ENCODE assay signal across 24 cellular contexts in genomic region chr7:150845471-150845870, GRCh38. TPM values are rescaled to one million over a fixed set of nuclear protein-coding genes. Genes with fewer than 3 reads are reported as not detected.
DNase-seq lines count a peak whose midpoint lies in the region; FAIRE-seq and TF ChIP-seq lines count a peak whose summit lies in the region.
"Had no signal": no experiment of that assay in that cellular context is flagged by ENCODE, and none has a peak within 500 bp of the region (broad histone marks: within the 10 kb centered on the region; RNA-seq: fewer than 3 reads in every experiment).

No MANE protein-coding gene starts in this region.

- H2BK120ac ChIP-seq in H1 (replicated peaks; ENCODE audit: low read depth, low read length), result no peak overlapping the region

- H3K36me3 ChIP-seq in H1 (ENCODE audit: control insufficient read depth in 2 of 4, insufficient read depth in 4 of 4, low read length in 3 of 4) (no peaks in the 10 kb centered on the region), sigmoid colon (no peaks in the 10 kb centered on the region)
- H3K36me3 ChIP-seq: breast epithelium, esophagus muscularis mucosa, Peyer's patch, thyroid gland, WERI-Rb-1 had no signal

- H3K27ac ChIP-seq in H1 (ENCODE audit: low read depth, low read length) (no peak overlapping the region), sigmoid colon (no peak overlapping the region)
- H3K27ac ChIP-seq: breast epithelium, esophagus muscularis mucosa, HL-60, thyroid gland, WERI-Rb-1 had no signal

- POLR2A ChIA-PET in H1 (lab: Charles Lee; ENCODE audit: partially characterized antibody), result no interaction called here

- H3K79me2 ChIP-seq in H1 (ENCODE audit: control insufficient read depth in 1 of 2, insufficient read depth in 2 of 2, low read length in 2 of 2), result no peaks in the 10 kb centered on the region

- no peaks in the 10 kb centered on the region for H4K20me1 ChIP-seq in H1 (replicated peaks in 1 of 2; ENCODE audit: control insufficient read depth in 1 of 2, insufficient read depth in 2 of 2, low read length in 2 of 2)

- no peak overlapping the region for H2AFZ ChIP-seq in H1 (ENCODE audit: low read length)

- no peak overlapping the region for H3K56ac ChIP-seq in H1 (replicated peaks; ENCODE audit: insufficient read length, low read depth, low read length)

- H4K8ac ChIP-seq in H1 (ENCODE audit: extremely low read depth, insufficient read depth, low read length), result no peak overlapping the region

- H4K5ac ChIP-seq in H1 (ENCODE audit: insufficient read length, low read depth, low read length), result no peak overlapping the region

- no peak overlapping the region for H3K9ac ChIP-seq in H1 (replicated peaks in 1 of 4; ENCODE audit: extremely low read depth in 1 of 4, low read depth in 3 of 4, low read length in 3 of 4)

- intact Hi-C loops in sigmoid colon (cut with DNase I), result no loop called here
- intact Hi-C loops in activated naive CD4-positive, alpha-beta T cell treated with anti-CD3 and anti-CD28 coated beads for 36 hours (cut with micrococcal nuclease), result no loop called here

- H3K14ac ChIP-seq in H1 (ENCODE audit: insufficient read length), result no peak overlapping the region

- no peak overlapping the region for H2BK15ac ChIP-seq in H1 (ENCODE audit: low read length)

- H3K9me3 ChIP-seq in H1 (ENCODE audit: insufficient read depth in 2 of 2, low read depth in 1 of 2, low read length in 1 of 2) (no peaks in the 10 kb centered on the region), sigmoid colon (no peaks in the 10 kb centered on the region)
- H3K9me3 ChIP-seq: breast epithelium, esophagus muscularis mucosa, Peyer's patch, thyroid gland had no signal

- H3K9me3 Mint-ChIP-seq in activated naive CD4-positive, alpha-beta T cell treated with anti-CD3 and anti-CD28 coated beads for 36 hours, result no peaks in the 10 kb centered on the region
- H3K9me3 Mint-ChIP-seq: T-cell had no signal

- WGBS in H1 (ENCODE audit: extremely low coverage in 1 of 2, insufficient coverage in 1 of 2, insufficient read length in 1 of 2, insufficient replicate concordance in 2 of 2, low coverage in 1 of 2, low lambda C conversion rate in 2 of 2, missing lambda C conversion rate in 1 of 2), 2 experiments, result 41% methylated on average over 4 of the region's 4 CpGs; no CpG with 5 or more reads in 1 of the 2 experiments
- WGBS in sigmoid colon, 2 donors, result 19 to 23% methylated on average over 4 of the region's 4 CpGs

- H3K18ac ChIP-seq in H1 (ENCODE audit: extremely low read depth, low read length), result no peak overlapping the region

- no peak for FAIRE-seq in H1 (lab: Jason Lieb, UNC)
- FAIRE-seq: H54, keratinocyte had no signal

- CTCF ChIA-PET in H1 (lab: Charles Lee; ENCODE audit: partially characterized antibody), result interaction anchor here (0.9 to 1.1 kb wide), 2 partner anchors 14 to 57 kb away, joined by 3 read pairs; no protein-coding TSS in a partner anchor
- CTCF ChIA-PET in activated naive CD4-positive, alpha-beta T cell treated with anti-CD3 and anti-CD28 coated beads for 36 hours (lab: Charles Lee), result no interaction called here

- DNase-seq in Kasumi-1 (lab: John Stamatoyannopoulos, UW), result peak; percentile 10 to 38
- no peak for DNase-seq in H1 (ENCODE audit: low read depth in 1 of 2, low spot score in 2 of 2)
- DNase-seq in left kidney (ENCODE audit: low read depth, low spot score), result peak; percentile 33
- peak; percentile 70 for DNase-seq in sigmoid colon
- DNase-seq in activated naive CD4-positive, alpha-beta T cell treated with anti-CD3 and anti-CD28 coated beads for 36 hours, result no peak
- no peak for DNase-seq in stimulated activated CD4-positive, alpha-beta T cell treated with anti-CD3 and anti-CD28 coated beads, Interleukin-2, amount 100 ng/mL, for 48 hours
- DNase-seq in T-helper 1 cell, result no peak
- DNase-seq in NK-92 treated with Interleukin-12 subunit alpha and Interleukin-12 subunit beta, amount 100 ng/mL, for 24 hours (lab: John Stamatoyannopoulos, UW), result no peak
- DNase-seq: activated CD8-positive, alpha-beta T cell treated with anti-CD3 and anti-CD28 coated beads, Interleukin-2, amount 10 ng/mL, durations not matched to agents 7 days and 5 days; DMS153; NCI-H1092; NCI-H2107; NCI-H774; occipital lobe; thyroid gland; WERI-Rb-1 had no signal

- H3K4me3 ChIP-seq in H1 (ENCODE audit: extremely low read depth in 1 of 4, insufficient read depth in 2 of 4, low read depth in 3 of 4, low read length in 4 of 4), result no peak overlapping the region
- H3K4me3 ChIP-seq in sigmoid colon, result no peak overlapping the region
- H3K4me3 ChIP-seq: breast epithelium, esophagus muscularis mucosa, Peyer's patch, thyroid gland had no signal

- H3K79me1 ChIP-seq in H1 (ENCODE audit: low read depth, low read length), result no peaks in the 10 kb centered on the region

- H3K27me3 Mint-ChIP-seq in activated naive CD4-positive, alpha-beta T cell treated with anti-CD3 and anti-CD28 coated beads for 36 hours (ENCODE audit: low read depth), result peaks cover 4% of the 10 kb centered on the region

- no peak overlapping the region for H3K4ac ChIP-seq in H1 (replicated peaks; ENCODE audit: insufficient read length, low read depth, low read length)

- no peaks in the 10 kb centered on the region for H3K23me2 ChIP-seq in H1 (ENCODE audit: low read depth, low read length)

- H3K4me3 Mint-ChIP-seq in activated naive CD4-positive, alpha-beta T cell treated with anti-CD3 and anti-CD28 coated beads for 36 hours, result no peak overlapping the region
- H3K4me3 Mint-ChIP-seq: activated CD8-positive, alpha-beta T cell treated with anti-CD3 and anti-CD28 coated beads, Interleukin-2, amount 10 ng/mL, durations not matched to agents 7 days and 5 days; T-cell had no signal

- no peak overlapping the region for H3K27ac Mint-ChIP-seq in activated naive CD4-positive, alpha-beta T cell treated with anti-CD3 and anti-CD28 coated beads for 36 hours
- H3K27ac Mint-ChIP-seq: activated CD8-positive, alpha-beta T cell treated with anti-CD3 and anti-CD28 coated beads, Interleukin-2, amount 10 ng/mL, durations not matched to agents 7 days and 5 days; T-cell had no signal

- H3K27me3 ChIP-seq in H1 (replicated peaks in 1 of 4; ENCODE audit: control insufficient read depth in 3 of 4, extremely low read depth in 1 of 4, insufficient read depth in 3 of 4, low read length in 3 of 4) (no peaks in the 10 kb centered on the region), sigmoid colon (no peaks in the 10 kb centered on the region)
- H3K27me3 ChIP-seq: breast epithelium, esophagus muscularis mucosa, Peyer's patch, thyroid gland had no signal

- H3K4me2 ChIP-seq in H1 (ENCODE audit: insufficient read depth in 1 of 2, low read depth in 2 of 2, low read length in 2 of 2), result no peak overlapping the region

- H2BK5ac ChIP-seq in H1 (ENCODE audit: low read depth, low read length), result no peak overlapping the region

- TF ChIP-seq POLR2A in H1 (IDR thresholded peaks at IDR 0.05; ENCODE audit: control extremely low read depth in 1 of 2, low read depth in 2 of 2, low read length in 2 of 2), result no peak
- no peak for TF ChIP-seq POLR2A in sigmoid colon (IDR thresholded peaks at IDR 0.05)

- no peak overlapping the region for H4K91ac ChIP-seq in H1 (replicated peaks; ENCODE audit: insufficient read length, low read length)

- no peak overlapping the region for H3K23ac ChIP-seq in H1 (ENCODE audit: insufficient read length)

- H2BK20ac ChIP-seq in H1 (ENCODE audit: low read length), result no peak overlapping the region

- no peak overlapping the region for H2AK5ac ChIP-seq in H1 (ENCODE audit: low read depth, low read length)

- H3K36me3 Mint-ChIP-seq in activated naive CD4-positive, alpha-beta T cell treated with anti-CD3 and anti-CD28 coated beads for 36 hours (ENCODE audit: low read depth), result no peaks in the 10 kb centered on the region
- H3K36me3 Mint-ChIP-seq: T-cell had no signal

- H3K4me1 Mint-ChIP-seq in activated naive CD4-positive, alpha-beta T cell treated with anti-CD3 and anti-CD28 coated beads for 36 hours (ENCODE audit: low read depth), result no peaks in the 10 kb centered on the region
- H3K4me1 Mint-ChIP-seq: T-cell had no signal

- TF ChIP-seq EP300 in H1 (IDR thresholded peaks at IDR 0.05; ENCODE audit: borderline replicate concordance in 1 of 2, low read depth in 2 of 2, low read length in 2 of 2) (no peak), sigmoid colon (IDR thresholded peaks at IDR 0.05) (no peak)

- TF ChIP-seq RAD21 in H1 (IDR thresholded peaks at IDR 0.05 in 1 of 2, conservative IDR thresholded peaks at IDR 0.05 in 1 of 2; ENCODE audit: low read depth in 2 of 2, low read length in 2 of 2), result no peak

- no peaks in the 10 kb centered on the region for H3K4me1 ChIP-seq in H1 (replicated peaks in 1 of 4; ENCODE audit: control insufficient read depth in 3 of 4, insufficient read depth in 4 of 4, low read length in 3 of 4)
- peaks cover 0 to 12% (median 0%) of the 10 kb centered on the region in 4 donors for H3K4me1 ChIP-seq in sigmoid colon
- H3K4me1 ChIP-seq: breast epithelium, Peyer's patch, thyroid gland had no signal

- no peak overlapping the region for H2BK12ac ChIP-seq in H1 (ENCODE audit: low read depth, low read length)

- no peak for TF ChIP-seq CTCF in H1 (IDR thresholded peaks at IDR 0.05; ENCODE audit: control extremely low read depth in 1 of 3, insufficient read depth in 1 of 3, low read depth in 1 of 3, low read length in 3 of 3)
- TF ChIP-seq CTCF in sigmoid colon (IDR thresholded peaks at IDR 0.05), result no peak

RNA-seq across cellular contexts. Expression of gene AOC1, which starts 6.8 kb away (rescaled TPM):
- total RNA-seq in H1 (2021; fragmentation: NEBNext Ultra II Directional; extraction: Animal tissue kit (Norgen Biotek cat#: 25700)), result 0.15 and 0.48 TPM in 2 replicates
- polyA plus RNA-seq in H1 (2011; rRNA removed) (0.17 TPM in 2 replicates), sigmoid colon (100 to 1,000 TPM in 1 of 3 donors, 10 to 100 TPM in 2; 30.6 to 155 (median 64.0) TPM)
- 0.06 TPM for polyA plus RNA-seq in H1 (2011; cell fraction: cytosol; rRNA removed)
- 0.16 TPM for polyA plus RNA-seq in H1 (2011; cell fraction: nucleus; rRNA removed)
- polyA plus RNA-seq in H1 (2012, experiment 1 of 2), result 0.17 to 0.21 TPM (median 0.21 TPM) in 3 of 4 replicates, not detected in the other
- 0.20 TPM for polyA plus RNA-seq in H1 (2012, experiment 2 of 2)
- polyA plus RNA-seq in H1 (2013, experiment 1 of 2), result 0.16 TPM
- polyA plus RNA-seq in H1 (2013, experiment 2 of 2), result 0.17 TPM
- 0.09 TPM in 1 of 2 replicates, not detected in the other for polyA minus RNA-seq in H1 (2011; rRNA and poly(A)+ RNA removed)
- not detected for polyA minus RNA-seq in H1 (2011; cell fraction: cytosol; rRNA and poly(A)+ RNA removed)
- polyA minus RNA-seq in H1 (2011; cell fraction: nucleus; rRNA and poly(A)+ RNA removed), result 0.40 TPM
- total RNA-seq in sigmoid colon, result 1 to 10 TPM in 1 of 4 donors, not detected in 3; 1.4 TPM
- total RNA-seq in activated naive CD4-positive, alpha-beta T cell treated with anti-CD3 and anti-CD28 coated beads for 36 hours, result not detected
- total RNA-seq: activated CD8-positive, alpha-beta T cell treated with anti-CD3 and anti-CD28 coated beads, Interleukin-2, amount 10 ng/mL, durations not matched to agents 7 days and 5 days; occipital lobe had no signal
- polyA plus RNA-seq: BJ, keratinocyte had no signal

RNA-seq across cellular contexts. Expression of gene TMEM176A, which starts 44.9 kb away (rescaled TPM):
- 0.90 and 1.3 TPM in 2 replicates for total RNA-seq in H1 (2021; fragmentation: NEBNext Ultra II Directional; extraction: Animal tissue kit (Norgen Biotek cat#: 25700))
- polyA plus RNA-seq in H1 (2011; rRNA removed), result 0.71 and 1.5 TPM in 2 replicates
- 0.45 TPM for polyA plus RNA-seq in H1 (2011; cell fraction: cytosol; rRNA removed)
- 0.81 TPM for polyA plus RNA-seq in H1 (2011; cell fraction: nucleus; rRNA removed)
- 0.39 to 1.4 TPM (median 1.0 TPM) in 4 replicates for polyA plus RNA-seq in H1 (2012, experiment 1 of 2)
- polyA plus RNA-seq in H1 (2012, experiment 2 of 2), result 1.4 TPM
- 0.69 TPM for polyA plus RNA-seq in H1 (2013, experiment 1 of 2)
- 0.75 TPM for polyA plus RNA-seq in H1 (2013, experiment 2 of 2)
- polyA minus RNA-seq in H1 (2011; rRNA and poly(A)+ RNA removed), result 0.78 TPM in 1 of 2 replicates, not detected in the other
- not detected for polyA minus RNA-seq in H1 (2011; cell fraction: cytosol; rRNA and poly(A)+ RNA removed)
- polyA minus RNA-seq in H1 (2011; cell fraction: nucleus; rRNA and poly(A)+ RNA removed), result not detected
- 10 to 100 TPM; 19.9 to 28.1 (median 24.1) TPM for total RNA-seq in sigmoid colon
- 100 to 1,000 TPM; 126 to 150 (median 127) TPM for polyA plus RNA-seq in sigmoid colon
- not detected for total RNA-seq in activated naive CD4-positive, alpha-beta T cell treated with anti-CD3 and anti-CD28 coated beads for 36 hours
- total RNA-seq: activated CD8-positive, alpha-beta T cell treated with anti-CD3 and anti-CD28 coated beads, Interleukin-2, amount 10 ng/mL, durations not matched to agents 7 days and 5 days had no signal
- polyA plus RNA-seq: BJ, keratinocyte had no signal

RNA-seq across cellular contexts. Expression of gene TMEM176B, which starts 45.3 kb away (rescaled TPM):
- total RNA-seq in H1 (2021; fragmentation: NEBNext Ultra II Directional; extraction: Animal tissue kit (Norgen Biotek cat#: 25700)), result 1.2 TPM in 2 replicates
- 2.1 and 2.2 TPM in 2 replicates for polyA plus RNA-seq in H1 (2011; rRNA removed)
- 1.7 TPM for polyA plus RNA-seq in H1 (2011; cell fraction: cytosol; rRNA removed)
- 1.9 TPM for polyA plus RNA-seq in H1 (2011; cell fraction: nucleus; rRNA removed)
- polyA plus RNA-seq in H1 (2012, experiment 1 of 2), result 0.48 to 1.3 TPM (median 1.2 TPM) in 4 replicates
- polyA plus RNA-seq in H1 (2012, experiment 2 of 2), result 1.3 TPM
- 0.91 TPM for polyA plus RNA-seq in H1 (2013, experiment 1 of 2)
- polyA plus RNA-seq in H1 (2013, experiment 2 of 2), result 0.87 TPM
- polyA minus RNA-seq in H1 (2011; rRNA and poly(A)+ RNA removed), result 1.0 TPM in 1 of 2 replicates, not detected in the other
- not detected for polyA minus RNA-seq in H1 (2011; cell fraction: cytosol; rRNA and poly(A)+ RNA removed)
- polyA minus RNA-seq in H1 (2011; cell fraction: nucleus; rRNA and poly(A)+ RNA removed), result not detected
- total RNA-seq in sigmoid colon, result 10 to 100 TPM; 47.4 to 52.3 (median 48.3) TPM
- 100 to 1,000 TPM; 144 to 246 (median 151) TPM for polyA plus RNA-seq in sigmoid colon
- total RNA-seq in activated naive CD4-positive, alpha-beta T cell treated with anti-CD3 and anti-CD28 coated beads for 36 hours, result not detected
- total RNA-seq: activated CD8-positive, alpha-beta T cell treated with anti-CD3 and anti-CD28 coated beads, Interleukin-2, amount 10 ng/mL, durations not matched to agents 7 days and 5 days had no signal
- polyA plus RNA-seq: BJ, keratinocyte had no signal

Comparison
In these comparisons a context has a peak if more than half of its experiments do, and no peak if none do; other contexts are left out.
1. DNase-seq: peak in Kasumi-1 (2 of 2), left kidney (single experiment) and sigmoid colon (single experiment); none in H1 (0 of 2), activated naive CD4-positive, alpha-beta T cell treated with anti-CD3 and anti-CD28 coated beads for 36 hours (single experiment), stimulated activated CD4-positive, alpha-beta T cell treated with anti-CD3 and anti-CD28 coated beads, Interleukin-2, amount 100 ng/mL, for 48 hours (0 of 2), T-helper 1 cell (0 of 5) and NK-92 treated with Interleukin-12 subunit alpha and Interleukin-12 subunit beta, amount 100 ng/mL, for 24 hours (single experiment).
2. RNA of gene TMEM176B, which starts 45.3 kb away (total RNA-seq): 47.4 to 52.3 TPM in sigmoid colon; 1.2 TPM in H1 and not detected in activated naive CD4-positive, alpha-beta T cell treated with anti-CD3 and anti-CD28 coated beads for 36 hours; every median in the first group is over 10 times any median in the second.